Comparison of ENCODE assay signal across 1 cellular context in the genomic region with DNA sequence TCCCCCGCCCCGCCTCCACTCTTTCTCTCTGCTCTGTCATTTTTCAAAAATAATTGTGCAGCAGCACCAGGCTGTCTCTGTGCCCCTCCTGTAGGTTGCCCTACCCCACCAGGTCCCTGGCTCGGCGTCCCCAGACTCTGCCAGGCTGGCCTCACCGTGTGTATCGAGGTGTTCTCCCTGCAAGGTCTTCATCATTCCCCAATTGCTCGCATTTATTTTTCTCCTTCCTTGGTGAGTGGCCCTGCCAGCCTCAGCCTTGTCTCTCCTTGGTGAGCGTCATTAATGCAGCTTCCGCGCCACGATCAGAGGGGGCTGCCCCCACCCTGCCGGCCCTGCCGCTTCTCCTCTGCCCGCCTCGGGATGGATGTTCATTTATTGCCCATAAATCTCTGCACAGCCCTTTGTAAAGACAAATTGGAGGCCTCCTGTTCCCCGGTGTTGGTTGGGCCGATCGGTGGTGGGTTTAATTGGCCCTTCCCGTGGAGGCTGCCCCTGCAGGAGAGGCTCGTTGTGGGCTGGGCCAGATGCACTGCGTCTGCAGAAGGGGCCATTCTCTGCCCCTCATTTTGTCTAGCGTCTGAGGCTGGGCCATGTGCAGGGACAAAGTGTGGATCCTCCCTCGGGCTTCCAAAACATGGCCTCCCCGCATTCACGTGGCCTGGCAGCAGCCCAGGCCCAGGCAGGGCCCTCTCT.
TF ChIP-seq lines count a peak whose summit lies in the region.

No MANE protein-coding gene starts in this region.

TF ChIP-seq in WTC11, 78 proteins besides CTCF, POLR2A, EP300 and RAD21 (continued from another document):
- TF ChIP-seq, protein P1, sequence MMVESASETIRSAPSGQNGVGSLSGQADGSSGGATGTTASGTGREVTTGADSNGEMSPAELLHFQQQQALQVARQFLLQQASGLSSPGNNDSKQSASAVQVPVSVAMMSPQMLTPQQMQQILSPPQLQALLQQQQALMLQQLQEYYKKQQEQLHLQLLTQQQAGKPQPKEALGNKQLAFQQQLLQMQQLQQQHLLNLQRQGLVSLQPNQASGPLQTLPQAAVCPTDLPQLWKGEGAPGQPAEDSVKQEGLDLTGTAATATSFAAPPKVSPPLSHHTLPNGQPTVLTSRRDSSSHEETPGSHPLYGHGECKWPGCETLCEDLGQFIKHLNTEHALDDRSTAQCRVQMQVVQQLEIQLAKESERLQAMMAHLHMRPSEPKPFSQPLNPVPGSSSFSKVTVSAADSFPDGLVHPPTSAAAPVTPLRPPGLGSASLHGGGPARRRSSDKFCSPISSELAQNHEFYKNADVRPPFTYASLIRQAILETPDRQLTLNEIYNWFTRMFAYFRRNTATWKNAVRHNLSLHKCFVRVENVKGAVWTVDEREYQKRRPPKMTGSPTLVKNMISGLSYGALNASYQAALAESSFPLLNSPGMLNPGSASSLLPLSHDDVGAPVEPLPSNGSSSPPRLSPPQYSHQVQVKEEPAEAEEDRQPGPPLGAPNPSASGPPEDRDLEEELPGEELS (CRISPR knock-in tag; IDR thresholded peaks at IDR 0.05): no peak
- TF ChIP-seq HMGA2 (CRISPR knock-in tag; IDR thresholded peaks at IDR 0.05): no peak
- TF ChIP-seq, protein P2, sequence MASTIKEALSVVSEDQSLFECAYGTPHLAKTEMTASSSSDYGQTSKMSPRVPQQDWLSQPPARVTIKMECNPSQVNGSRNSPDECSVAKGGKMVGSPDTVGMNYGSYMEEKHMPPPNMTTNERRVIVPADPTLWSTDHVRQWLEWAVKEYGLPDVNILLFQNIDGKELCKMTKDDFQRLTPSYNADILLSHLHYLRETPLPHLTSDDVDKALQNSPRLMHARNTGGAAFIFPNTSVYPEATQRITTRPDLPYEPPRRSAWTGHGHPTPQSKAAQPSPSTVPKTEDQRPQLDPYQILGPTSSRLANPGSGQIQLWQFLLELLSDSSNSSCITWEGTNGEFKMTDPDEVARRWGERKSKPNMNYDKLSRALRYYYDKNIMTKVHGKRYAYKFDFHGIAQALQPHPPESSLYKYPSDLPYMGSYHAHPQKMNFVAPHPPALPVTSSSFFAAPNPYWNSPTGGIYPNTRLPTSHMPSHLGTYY (CRISPR knock-in tag; IDR thresholded peaks at IDR 0.05): no peak
- no peak for TF ChIP-seq NFATC4 (CRISPR knock-in tag; IDR thresholded peaks at IDR 0.05)
- no peak for TF ChIP-seq TEAD4 (CRISPR knock-in tag; IDR thresholded peaks at IDR 0.05)
- no peak for TF ChIP-seq FOXP1 (CRISPR knock-in tag; IDR thresholded peaks at IDR 0.05; ENCODE audit: borderline replicate concordance)
- TF ChIP-seq NR2C2 (CRISPR knock-in tag; IDR thresholded peaks at IDR 0.05): no peak
- TF ChIP-seq, protein P3, sequence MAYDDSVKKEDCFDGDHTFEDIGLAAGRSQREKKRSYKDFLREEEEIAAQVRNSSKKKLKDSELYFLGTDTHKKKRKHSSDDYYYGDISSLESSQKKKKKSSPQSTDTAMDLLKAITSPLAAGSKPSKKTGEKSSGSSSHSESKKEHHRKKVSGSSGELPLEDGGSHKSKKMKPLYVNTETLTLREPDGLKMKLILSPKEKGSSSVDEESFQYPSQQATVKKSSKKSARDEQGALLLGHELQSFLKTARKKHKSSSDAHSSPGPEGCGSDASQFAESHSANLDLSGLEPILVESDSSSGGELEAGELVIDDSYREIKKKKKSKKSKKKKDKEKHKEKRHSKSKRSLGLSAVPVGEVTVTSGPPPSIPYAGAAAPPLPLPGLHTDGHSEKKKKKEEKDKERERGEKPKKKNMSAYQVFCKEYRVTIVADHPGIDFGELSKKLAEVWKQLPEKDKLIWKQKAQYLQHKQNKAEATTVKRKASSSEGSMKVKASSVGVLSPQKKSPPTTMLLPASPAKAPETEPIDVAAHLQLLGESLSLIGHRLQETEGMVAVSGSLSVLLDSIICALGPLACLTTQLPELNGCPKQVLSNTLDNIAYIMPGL (CRISPR knock-in tag; IDR thresholded peaks at IDR 0.05): no peak
- TF ChIP-seq GTF2I (CRISPR knock-in tag; conservative IDR thresholded peaks at IDR 0.05): no peak
TF ChIP-seq in WTC11: peak in this region for 0.
